Comparison of ENCODE assay signal across 9 cellular contexts in genomic region chr18:58535340-58536186, GRCh38.
A peak's percentile ranks its signal among the peaks of the same experiment; 100 is the strongest.
DNase-seq lines count a peak whose midpoint lies in the region; ATAC-seq and TF ChIP-seq lines count a peak whose summit lies in the region.
"Had no signal": no experiment of that assay in that cellular context is flagged by ENCODE, and none has a peak within 500 bp of the region (broad histone marks: within the 10 kb centered on the region; RNA-seq: fewer than 3 reads in every experiment).

No MANE protein-coding gene starts in this region.

- H3K4me3 ChIP-seq in choroid plexus epithelial cell (ENCODE audit: low read depth, low read length), result no peak overlapping the region
- H3K4me3 ChIP-seq in coronary artery, result no peak overlapping the region
- H3K4me3 ChIP-seq: body of pancreas had no signal

- POLR2A ChIA-PET in CD4-positive, alpha-beta T cell (lab: Charles Lee), result interaction anchor here (1.0 to 1.2 kb wide), 2 partner anchors 157 to 228 kb away, joined by 3 to 4 read pairs; no protein-coding TSS in a partner anchor

- H3K27me3 ChIP-seq in CD4-positive, alpha-beta T cell (ENCODE audit: control insufficient read depth, insufficient read depth, low read length), result no peaks in the 10 kb centered on the region
- H3K27me3 ChIP-seq: body of pancreas had no signal

- H3K27ac ChIP-seq in CD4-positive, alpha-beta T cell (ENCODE audit: low read depth, low read length), result no peak overlapping the region
- H3K27ac ChIP-seq in coronary artery, result no peak overlapping the region
- H3K27ac ChIP-seq: body of pancreas had no signal

- H3K36me3 Mint-ChIP-seq in CD4-positive, alpha-beta T cell (ENCODE audit: low read depth), result no peaks in the 10 kb centered on the region
- H3K36me3 Mint-ChIP-seq in type B pancreatic cell, result no peaks in the 10 kb centered on the region

- H3K4me3 Mint-ChIP-seq in CD4-positive, alpha-beta T cell, result no peak overlapping the region
- no peak overlapping the region for H3K4me3 Mint-ChIP-seq in type B pancreatic cell

- no peaks in the 10 kb centered on the region for H3K9me3 Mint-ChIP-seq in CD4-positive, alpha-beta T cell
- no peaks in the 10 kb centered on the region for H3K9me3 Mint-ChIP-seq in type B pancreatic cell

- H3K27me3 Mint-ChIP-seq in CD4-positive, alpha-beta T cell, result no peaks in the 10 kb centered on the region
- H3K27me3 Mint-ChIP-seq in type B pancreatic cell, result peaks cover 17% of the 10 kb centered on the region

- CTCF ChIA-PET in CD4-positive, alpha-beta T cell (lab: Charles Lee), result no interaction called here

- peaks cover 7% of the 10 kb centered on the region for H3K4me1 Mint-ChIP-seq in CD4-positive, alpha-beta T cell (ENCODE audit: low read depth)
- peaks cover 41% of the 10 kb centered on the region for H3K4me1 Mint-ChIP-seq in type B pancreatic cell (ENCODE audit: unreplicated experiment)

- intact Hi-C loops in CD4-positive, alpha-beta T cell (cut with DNase I, micrococcal nuclease), result no loop called here

- H3K9me3 ChIP-seq in CD4-positive, alpha-beta T cell (ENCODE audit: control insufficient read depth, low read length), result no peaks in the 10 kb centered on the region
- H3K9me3 ChIP-seq: body of pancreas had no signal

- in situ Hi-C loops in GM13977 (cut with MboI; ENCODE audit: low pct_unique_long_range_greater_than_20kb, low sequenced_read_pairs, unreplicated experiment), result loop anchor here (10.0 to 25.0 kb wide), 2 partner anchors 129 to 527 kb away; no protein-coding TSS in a partner anchor

- H3K27ac Mint-ChIP-seq in CD4-positive, alpha-beta T cell, result no peak overlapping the region
- H3K27ac Mint-ChIP-seq in type B pancreatic cell, result no peak overlapping the region

- TF ChIP-seq CTCF in GM13977 (IDR thresholded peaks at IDR 0.05; ENCODE audit: extremely low read depth, insufficient read depth, missing control alignments) (no peak), choroid plexus epithelial cell (conservative IDR thresholded peaks at IDR 0.05; ENCODE audit: low read depth, low read length) (no peak), type B pancreatic cell (conservative IDR thresholded peaks at IDR 0.05) (no peak), coronary artery (IDR thresholded peaks at IDR 0.05) (no peak)
- no peak for TF ChIP-seq CTCF in CD4-positive, alpha-beta T cell (IDR thresholded peaks at IDR 0.05)

- DNase-seq in GM13977 (ENCODE audit: low spot score) (peak; percentile 68), choroid plexus epithelial cell (ENCODE audit: low read depth) (peak; percentile 45), DMS53 treated with DMSO at 0.1 percent for 48 hours (lab: John Stamatoyannopoulos, UW; ENCODE audit: unreplicated experiment) (no peak), type B pancreatic cell (ENCODE audit: extremely low spot score, unreplicated experiment) (no peak), coronary artery (ENCODE audit: low spot score) (no peak)
- no peak for DNase-seq in CD4-positive, alpha-beta T cell

- ATAC-seq in GM21423 (IDR thresholded peaks at IDR 0.05; ENCODE audit: unreplicated experiment) (peak; percentile 59), HG03521 (IDR thresholded peaks at IDR 0.05; ENCODE audit: unreplicated experiment) (peak; percentile 68)
- ATAC-seq in CD4-positive, alpha-beta T cell (ENCODE audit: poor library complexity), result no peak
- ATAC-seq: body of pancreas had no signal

Comparison
In these comparisons a context has a peak if more than half of its experiments do, and no peak if none do; other contexts are left out.
1. DNase-seq: peak in GM13977 (single experiment) and choroid plexus epithelial cell (single experiment); none in CD4-positive, alpha-beta T cell (0 of 10), DMS53 treated with DMSO at 0.1 percent for 48 hours (single experiment), type B pancreatic cell (single experiment) and coronary artery (single experiment).